In genomic region chr7:133011746-133012145, GRCh38 we compare ENCODE assay signal across 23 cellular contexts.
A peak's percentile ranks its signal among the peaks of the same experiment; 100 is the strongest.
DNase-seq lines count a peak whose midpoint lies in the region; TF ChIP-seq lines count a peak whose summit lies in the region.
"Had no signal": no experiment of that assay in that cellular context is flagged by ENCODE, and none has a peak within 500 bp of the region (broad histone marks: within the 10 kb centered on the region; RNA-seq: fewer than 3 reads in every experiment).

No MANE protein-coding gene starts in this region.

- H3K9me3 ChIP-seq in tibial nerve, result no peaks in the 10 kb centered on the region
- H3K9me3 ChIP-seq: BE2C had no signal

- no peak overlapping the region for H3K4me3 ChIP-seq in tibial nerve
- H3K4me3 ChIP-seq: BLaER1, GM12878 had no signal

- no peak for TF ChIP-seq EP300 in tibial nerve (IDR thresholded peaks at IDR 0.05)

- H3K27ac ChIP-seq in tibial nerve, result no peak overlapping the region
- H3K27ac ChIP-seq: BLaER1 had no signal

- peaks cover 1% of the 10 kb centered on the region for H3K36me3 Mint-ChIP-seq in progenitor cell of endocrine pancreas (ENCODE audit: insufficient read depth)

- CTCF ChIA-PET in HEK293T (lab: Yijun Ruan, JAX), result no interaction called here

- H3K4me1 Mint-ChIP-seq in progenitor cell of endocrine pancreas (ENCODE audit: low read depth), result peaks cover 23% of the 10 kb centered on the region

- no peak overlapping the region for H3K4me3 Mint-ChIP-seq in progenitor cell of endocrine pancreas (ENCODE audit: low read depth)
- H3K4me3 Mint-ChIP-seq: CD14-positive monocyte; CD4-positive, alpha-beta memory T cell; CD4-positive, CD25-positive, alpha-beta regulatory T cell; CD8-positive, alpha-beta memory T cell had no signal

- TF ChIP-seq CTCF in progenitor cell of endocrine pancreas (IDR thresholded peaks at IDR 0.05; ENCODE audit: unreplicated experiment) (no peak), tibial nerve (IDR thresholded peaks at IDR 0.05) (no peak)

- no peaks in the 10 kb centered on the region for H3K36me3 ChIP-seq in tibial nerve

- H3K9me3 Mint-ChIP-seq in progenitor cell of endocrine pancreas (ENCODE audit: low read depth), result no peaks in the 10 kb centered on the region

- TF ChIP-seq POLR2A in tibial nerve (IDR thresholded peaks at IDR 0.05), result no peak

- H3K4me1 ChIP-seq in tibial nerve, result no peaks in the 10 kb centered on the region
- H3K4me1 ChIP-seq: BLaER1 had no signal

- POLR2A ChIA-PET in HEK293T (lab: Yijun Ruan, JAX), result interaction anchor here (0.5 kb wide), 1 partner anchor 383 kb away, joined by 4 read pairs; no protein-coding TSS in a partner anchor

- DNase-seq in HEK293T (ENCODE audit: extremely low spot score), result no peak
- peak; percentile 27 for DNase-seq in MV-4-11 (lab: John Stamatoyannopoulos, UW)
- no peak for DNase-seq in progenitor cell of endocrine pancreas (ENCODE audit: low spot score, unreplicated experiment)
- DNase-seq in NCI-H2081 (lab: John Stamatoyannopoulos, UW), result no peak
- DNase-seq in tibial nerve (ENCODE audit: low spot score in 2 of 2), result no peak
- DNase-seq: 8988T; ACHN; BE2C; C1 segment of cervical spinal cord; CD4-positive, alpha-beta memory T cell; CD4-positive, CD25-positive, alpha-beta regulatory T cell; CD8-positive, alpha-beta memory T cell; COR-L47; DMS 273 treated with DMSO at 0.1 percent for 48 hours; DMS153; DMS53; DMS79; DND-41; EL; GDM1 had no signal

- H3K27me3 Mint-ChIP-seq in progenitor cell of endocrine pancreas, result no peaks in the 10 kb centered on the region
- H3K27me3 Mint-ChIP-seq: CD4-positive, alpha-beta memory T cell; CD4-positive, CD25-positive, alpha-beta regulatory T cell had no signal

- H3K27me3 ChIP-seq in tibial nerve, result no peaks in the 10 kb centered on the region
- H3K27me3 ChIP-seq: BE2C, BLaER1 had no signal

- 95 to 96% methylated on average over 5 of the region's 5 CpGs for WGBS in tibial nerve, 2 donors

- peak overlapping the region; percentile 89 for H3K27ac Mint-ChIP-seq in progenitor cell of endocrine pancreas
- H3K27ac Mint-ChIP-seq: CD14-positive monocyte; CD8-positive, alpha-beta memory T cell had no signal

TF ChIP-seq in HEK293T, 16 proteins besides CTCF, POLR2A, EP300 and RAD21:
- TF ChIP-seq TARDBP (IDR thresholded peaks at IDR 0.05), result no peak
- TF ChIP-seq PKNOX1 (IDR thresholded peaks at IDR 0.05), result peak; percentile 72
- no peak for TF ChIP-seq FOXK2 (IDR thresholded peaks at IDR 0.05)
- no peak for TF ChIP-seq SP1 (IDR thresholded peaks at IDR 0.05)
- TF ChIP-seq ELF4 (IDR thresholded peaks at IDR 0.05), result no peak
